In genomic region chr11:124644426-124645280, GRCh38 we compare ENCODE assay signal across 8 cellular contexts. TPM values are rescaled to one million over a fixed set of nuclear protein-coding genes. Genes with fewer than 3 reads are reported as not detected.
A peak's percentile ranks its signal among the peaks of the same experiment; 100 is the strongest.
DNase-seq lines count a peak whose midpoint lies in the region; ATAC-seq and TF ChIP-seq lines count a peak whose summit lies in the region.

No MANE protein-coding gene starts in this region.

- intact Hi-C loops in dorsolateral prefrontal cortex (cut with DNase I), result no loop called here

- no peaks in the 10 kb centered on the region for H3K9me3 ChIP-seq in HAP-1
- H3K9me3 ChIP-seq in lung (ENCODE audit: control insufficient read depth in 2 of 2, insufficient read depth in 1 of 2, low read length in 1 of 2), result no peaks in the 10 kb centered on the region
- H3K9me3 ChIP-seq in thoracic aorta, result no peaks in the 10 kb centered on the region

- H3K4me1 ChIP-seq in HAP-1, result peaks cover 6% of the 10 kb centered on the region
- H3K4me1 ChIP-seq in lung (ENCODE audit: control insufficient read depth in 2 of 2, insufficient read depth in 2 of 2, low read length in 2 of 2), result no peaks in the 10 kb centered on the region
- peaks cover 5 to 24% of the 10 kb centered on the region in 2 donors for H3K4me1 ChIP-seq in thoracic aorta (ENCODE audit: control insufficient read depth in 1 of 2, low read depth in 2 of 2)

- peak overlapping the region in 11 of 59 donors; percentile 10 to 57 (median 40) for H3K27ac ChIP-seq in dorsolateral prefrontal cortex
- no peak overlapping the region for H3K27ac ChIP-seq in lung (ENCODE audit: low read depth in 1 of 2, low read length in 1 of 2)
- H3K27ac ChIP-seq in thoracic aorta, result peak overlapping the region; percentile 80 to 81

- WGBS in lung, 2 donors, result 22 to 26% methylated on average over 16 of the region's 16 CpGs

- H3K36me3 ChIP-seq in HAP-1 (replicated peaks) (no peaks in the 10 kb centered on the region), lung (ENCODE audit: control insufficient read depth in 2 of 2, insufficient read depth in 2 of 2, low read length in 2 of 2) (peaks cover 0 to 5% of the 10 kb centered on the region in 2 donors), thoracic aorta (no peaks in the 10 kb centered on the region)

- peak; percentile 60 for DNase-seq in activated CD8-positive, alpha-beta memory T cell treated with anti-CD3 and anti-CD28 coated beads for 24 hours
- no peak for DNase-seq in activated CD8-positive, alpha-beta memory T cell treated with anti-CD3 and anti-CD28 coated beads, Interleukin-2, amount 50 U/mL, for 48 hours
- DNase-seq in HAP-1 (ENCODE audit: low spot score in 2 of 2) (peak; percentile 75 to 77), NCI-H1092 treated with DMSO at 0.1 percent for 48 hours (lab: John Stamatoyannopoulos, UW) (peak; percentile 78), SW480 (ENCODE audit: low spot score) (peak; percentile 71), dorsolateral prefrontal cortex (peak in 9 of 10 donors; percentile 35 to 72 (median 60)), lung (ENCODE audit: low spot score) (peak; percentile 45), thoracic aorta (ENCODE audit: low spot score) (no peak)

- TF ChIP-seq CTCF in dorsolateral prefrontal cortex (IDR thresholded peaks at IDR 0.05 in 54 of 56, conservative IDR thresholded peaks at IDR 0.05 in 2 of 56; ENCODE audit: low read depth in 1 of 56, partially characterized antibody in 56 of 56) (peak; percentile 67 to 93 (median 85)), lung (IDR thresholded peaks at IDR 0.05; ENCODE audit: control extremely low read depth, extremely low read depth) (peak; percentile 55), thoracic aorta (IDR thresholded peaks at IDR 0.05) (peak; percentile 85)

- H3K27me3 ChIP-seq in HAP-1 (ENCODE audit: low read depth), result no peaks in the 10 kb centered on the region
- H3K27me3 ChIP-seq in dorsolateral prefrontal cortex, result no peaks in the 10 kb centered on the region
- no peaks in the 10 kb centered on the region for H3K27me3 ChIP-seq in lung (ENCODE audit: control insufficient read depth, insufficient read depth)
- no peaks in the 10 kb centered on the region for H3K27me3 ChIP-seq in thoracic aorta (replicated peaks; ENCODE audit: insufficient read depth)

- ATAC-seq in lung (ENCODE audit: insufficient read depth, low FRiP score) (peak; percentile 76), thoracic aorta (ENCODE audit: insufficient number of reproducible peaks, low FRiP score, low read depth) (peak; percentile 63)

- H3K4me3 ChIP-seq in HAP-1 (no peak overlapping the region), dorsolateral prefrontal cortex (peak overlapping the region in 47 of 59 donors; percentile 2 to 58 (median 36)), lung (no peak overlapping the region), thoracic aorta (peak overlapping the region; percentile 59)

- in situ Hi-C loops in HAP-1 (cut with MboI; ENCODE audit: low sequenced_read_pairs), result loop anchor here (10.0 to 25.0 kb wide), 4 partner anchors 190 to 1207 kb away; partner anchors contain the start of genes GRAMD1B and ROBO3

RNA-seq across cellular contexts. Expression of gene TBRG1, which starts 22.0 kb away (rescaled TPM):
- total RNA-seq in dorsolateral prefrontal cortex (100 to 1,000 TPM in 12 of 120 experiments, 10 to 100 TPM in 108; 47.5 to 107 (median 85.3) TPM), lung (10 to 100 TPM; 42.3 to 47.0 TPM), thoracic aorta (10 to 100 TPM; 30.3 to 57.8 TPM)
- 10 to 100 TPM; 31.3 to 32.9 TPM for polyA plus RNA-seq in lung

RNA-seq across cellular contexts. Expression of gene SIAE, which starts 28.9 kb away (rescaled TPM):
- total RNA-seq in dorsolateral prefrontal cortex, result 10 to 100 TPM; 23.8 to 62.3 (median 44.4) TPM
- 10 to 100 TPM; 26.3 to 37.1 TPM for total RNA-seq in lung
- polyA plus RNA-seq in lung, result 10 to 100 TPM; 18.7 to 27.0 TPM
- 10 to 100 TPM in 1 of 2 donors, 1 to 10 TPM in 1; 9.7 to 20.0 TPM for total RNA-seq in thoracic aorta

RNA-seq across cellular contexts. Expression of gene SPA17, which starts 29.1 kb away (rescaled TPM):
- total RNA-seq in dorsolateral prefrontal cortex (10 to 100 TPM in 6 of 120 experiments, 1 to 10 TPM in 114; 2.0 to 12.4 (median 6.5) TPM), lung (10 to 100 TPM; 14.4 to 15.6 TPM), thoracic aorta (1 to 10 TPM; 3.9 to 6.4 TPM)
- 10 to 100 TPM; 16.4 to 28.9 TPM for polyA plus RNA-seq in lung

RNA-seq across cellular contexts. Expression of gene PANX3, which starts 33.4 kb away (rescaled TPM):
- under 1 TPM in 4 of 120 experiments, not detected in 116; 0.25 to 0.75 (median 0.29) TPM for total RNA-seq in dorsolateral prefrontal cortex
- total RNA-seq in lung, result not detected
- not detected for polyA plus RNA-seq in lung
- not detected for total RNA-seq in thoracic aorta

Comparison
In these comparisons a context has a peak if more than half of its experiments do, and no peak if none do; other contexts are left out.
1. DNase-seq: peak in activated CD8-positive, alpha-beta memory T cell treated with anti-CD3 and anti-CD28 coated beads for 24 hours (single experiment), HAP-1 (2 of 2), NCI-H1092 treated with DMSO at 0.1 percent for 48 hours (single experiment), SW480 (single experiment), dorsolateral prefrontal cortex (9 of 10) and lung (single experiment); none in activated CD8-positive, alpha-beta memory T cell treated with anti-CD3 and anti-CD28 coated beads, Interleukin-2, amount 50 U/mL, for 48 hours (single experiment) and thoracic aorta (single experiment).
2. H3K4me3 ChIP-seq: peak in dorsolateral prefrontal cortex (47 of 59) and thoracic aorta (single experiment); none in HAP-1 (single experiment) and lung (single experiment).
3. H3K27ac ChIP-seq: peak in thoracic aorta (2 of 2); none in lung (0 of 2).
4. Peak in every context shown above with its lines, with median percentiles within 50 percentile points of each other: CTCF ChIP-seq.